2 cellular contexts compared by ENCODE assay signal in the genomic region with DNA sequence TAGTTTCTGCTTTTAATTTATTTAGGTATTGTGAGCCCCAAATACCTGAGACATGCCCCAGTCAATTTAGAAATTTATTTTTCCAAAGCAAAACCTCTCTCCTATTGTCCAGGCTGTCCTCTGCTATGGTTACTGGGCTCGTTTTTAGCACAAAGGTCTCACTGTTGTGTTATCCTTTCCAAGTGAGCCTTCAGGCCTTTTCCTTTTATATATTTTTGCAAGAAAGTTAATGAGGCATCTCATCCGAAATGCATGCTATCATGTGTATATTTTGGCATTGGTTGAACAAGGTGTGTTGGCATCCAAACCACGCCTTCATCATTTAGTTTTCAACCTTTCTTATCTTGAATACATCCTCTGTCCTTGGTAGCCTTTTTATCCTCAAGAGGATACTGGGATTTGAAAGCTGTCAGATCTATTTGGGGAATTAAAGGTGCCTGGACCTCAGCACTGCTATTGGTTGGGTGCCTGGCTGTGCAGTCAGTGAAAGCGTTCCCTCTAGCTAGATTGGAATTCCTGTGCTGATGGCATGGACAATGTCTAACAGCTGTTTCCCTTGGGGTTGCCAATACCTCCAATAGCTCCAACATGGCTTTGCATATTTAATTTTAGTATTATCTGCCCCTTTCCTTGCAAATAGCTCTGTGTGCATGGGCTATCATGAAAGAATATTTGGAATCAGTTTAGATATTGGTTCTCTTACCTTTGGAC. TPM values are rescaled to one million over a fixed set of nuclear protein-coding genes. Genes with fewer than 3 reads are reported as not detected.
"Had no signal": no experiment of that assay in that cellular context is flagged by ENCODE, and none has a peak within 500 bp of the region (broad histone marks: within the 10 kb centered on the region; RNA-seq: fewer than 3 reads in every experiment).

No MANE protein-coding gene starts in this region.

RNA-seq across cellular contexts. Expression of a gene that starts 10.7 kb away (rescaled TPM):
- total RNA-seq: OCI-LY7 had no signal
- polyA plus RNA-seq: IgD-negative memory B cell had no signal

RNA-seq across cellular contexts. Expression of a gene that starts 51.1 kb away (rescaled TPM):
- total RNA-seq: OCI-LY7 had no signal
- polyA plus RNA-seq: IgD-negative memory B cell had no signal
